Comparison of ENCODE assay signal across 8 cellular contexts in the genomic region with DNA sequence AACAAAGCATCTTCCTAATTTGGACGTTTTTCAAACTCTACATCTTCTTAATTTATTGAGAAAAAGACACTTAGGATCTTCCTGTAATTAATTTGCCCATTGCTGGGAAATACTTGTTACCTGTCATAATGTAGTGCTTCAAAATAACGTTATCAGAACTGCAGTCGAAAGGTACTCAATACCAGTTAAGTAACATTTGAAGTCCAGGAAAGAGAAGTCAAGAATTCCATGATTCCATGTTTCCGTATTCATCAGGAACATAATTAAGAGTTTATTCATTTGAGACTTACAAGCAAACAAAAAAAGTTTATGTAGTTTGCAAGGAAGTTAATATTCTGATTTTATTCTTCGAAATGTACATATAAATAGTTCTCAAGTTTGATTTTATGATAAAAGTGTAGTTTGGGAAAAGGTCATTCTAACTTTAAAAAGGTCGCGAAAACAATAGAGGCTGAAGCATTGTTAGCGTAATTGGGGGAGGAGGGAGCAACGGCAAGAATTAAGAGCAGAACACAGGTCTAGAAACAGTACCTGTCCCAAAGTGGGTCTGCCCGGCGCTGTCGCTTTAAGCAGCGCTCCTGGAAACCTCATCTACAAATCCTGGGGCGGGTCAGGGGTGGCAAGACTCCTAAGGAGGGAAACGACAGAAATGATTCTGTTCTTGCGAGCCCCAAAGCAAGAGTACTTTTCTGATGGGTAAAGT. TPM values are rescaled to one million over a fixed set of nuclear protein-coding genes. Genes with fewer than 3 reads are reported as not detected.
DNase-seq lines count a peak whose midpoint lies in the region; ATAC-seq and TF ChIP-seq lines count a peak whose summit lies in the region.

No MANE protein-coding gene starts in this region.

- DNase-seq in GM06990 (ENCODE audit: extremely low read depth, insufficient read length) (no peak), NCI-H69 (lab: John Stamatoyannopoulos, UW) (peak; percentile 29), epithelial cell of esophagus (ENCODE audit: low read depth) (no peak), progenitor cell of endocrine pancreas (ENCODE audit: low spot score, unreplicated experiment) (no peak)

- peaks cover 10% of the 10 kb centered on the region for H3K4me1 Mint-ChIP-seq in progenitor cell of endocrine pancreas (ENCODE audit: low read depth)

- peaks cover 25% of the 10 kb centered on the region for H3K27me3 Mint-ChIP-seq in progenitor cell of endocrine pancreas

- H3K36me3 Mint-ChIP-seq in progenitor cell of endocrine pancreas (ENCODE audit: insufficient read depth), result no peaks in the 10 kb centered on the region

- peak overlapping the region; percentile 72 for H3K4me3 ChIP-seq in GM06990 (replicated peaks; ENCODE audit: low read depth, low read length)
- H3K4me3 ChIP-seq in epithelial cell of esophagus (ENCODE audit: low read length), result peak overlapping the region; percentile 52

- H3K36me3 ChIP-seq in GM06990 (ENCODE audit: control insufficient read depth, insufficient read depth, low read length), result no peaks in the 10 kb centered on the region

- ATAC-seq in GM21367 (IDR thresholded peaks at IDR 0.05; ENCODE audit: unreplicated experiment) (no peak), GM18519 (IDR thresholded peaks at IDR 0.05; ENCODE audit: low FRiP score, unreplicated experiment) (no peak), GM19463 (IDR thresholded peaks at IDR 0.05; ENCODE audit: unreplicated experiment) (no peak), GM21515 (IDR thresholded peaks at IDR 0.05; ENCODE audit: unreplicated experiment) (no peak)

- H3K9me3 Mint-ChIP-seq in progenitor cell of endocrine pancreas (ENCODE audit: low read depth), result no peaks in the 10 kb centered on the region

- H3K27ac Mint-ChIP-seq in progenitor cell of endocrine pancreas, result peak overlapping the region; percentile 88

- H3K4me3 Mint-ChIP-seq in progenitor cell of endocrine pancreas (ENCODE audit: low read depth), result peak overlapping the region; percentile 77

- TF ChIP-seq CTCF in GM06990 (IDR thresholded peaks at IDR 0.05; ENCODE audit: insufficient read depth, low read length, poor library complexity, severe bottlenecking) (no peak), epithelial cell of esophagus (IDR thresholded peaks at IDR 0.05; ENCODE audit: insufficient read depth, low read depth, low read length, missing control alignments) (no peak), progenitor cell of endocrine pancreas (IDR thresholded peaks at IDR 0.05; ENCODE audit: unreplicated experiment) (no peak)

- H3K27me3 ChIP-seq in GM06990 (replicated peaks; ENCODE audit: control insufficient read depth, insufficient read depth, low read length), result no peaks in the 10 kb centered on the region

RNA-seq across cellular contexts. Expression of a gene that starts 1.2 kb away (rescaled TPM):
- 8.2 and 9.6 TPM in 2 replicates for total RNA-seq in progenitor cell of endocrine pancreas
